In the genomic region with DNA sequence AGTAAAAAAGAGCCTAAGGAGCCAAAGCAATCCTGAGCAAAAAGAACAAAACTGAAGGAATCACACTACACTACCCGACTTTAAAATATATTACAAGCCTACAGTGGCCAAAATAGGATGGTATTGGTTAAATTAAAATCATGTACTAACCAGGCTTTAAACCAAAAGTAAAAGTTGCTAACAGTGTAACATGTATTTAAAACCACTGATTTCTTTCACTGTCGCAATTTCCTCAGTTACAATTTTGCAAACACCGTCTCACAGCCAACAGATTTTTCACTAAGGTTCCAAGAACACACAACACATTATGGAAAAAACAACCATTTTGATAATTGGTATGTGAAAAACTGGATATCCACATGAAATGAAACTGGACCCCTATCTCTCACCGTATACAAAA, we compare ENCODE assay signal across 25 cellular contexts.
DNase-seq lines count a peak whose midpoint lies in the region; ATAC-seq and TF ChIP-seq lines count a peak whose summit lies in the region.
"Had no signal": no experiment of that assay in that cellular context is flagged by ENCODE, and none has a peak within 500 bp of the region (broad histone marks: within the 10 kb centered on the region; RNA-seq: fewer than 3 reads in every experiment).

No MANE protein-coding gene starts in this region.

- peak overlapping the region in 1 of 2 donors; percentile 60 for H3K27ac ChIP-seq in left lung
- H3K27ac ChIP-seq: adrenal gland, breast epithelium, epithelial cell of prostate, Peyer's patch, SJSA1 had no signal

- H3K9me3 ChIP-seq in left lung, result peaks cover 0 to 3% of the 10 kb centered on the region in 2 donors
- H3K9me3 ChIP-seq: Peyer's patch, SJSA1 had no signal

- peaks cover 11 to 22% of the 10 kb centered on the region in 2 donors for H3K9me3 Mint-ChIP-seq in stimulated activated naive CD8-positive, alpha-beta T cell treated with anti-CD3 and anti-CD28 coated beads, Interleukin-15, amount 100 ng/mL, for 72 hours
- peaks cover 11 to 14% (median 13%) of the 10 kb centered on the region in 3 donors for H3K9me3 Mint-ChIP-seq in T-cell
- no peaks in the 10 kb centered on the region for H3K9me3 Mint-ChIP-seq in effector memory CD8-positive, alpha-beta T cell

- peak overlapping the region; percentile 5 to 17 for H3K4me3 Mint-ChIP-seq in stimulated activated naive CD8-positive, alpha-beta T cell treated with anti-CD3 and anti-CD28 coated beads, Interleukin-15, amount 100 ng/mL, for 72 hours
- H3K4me3 Mint-ChIP-seq in T-cell, result peak overlapping the region in 2 of 3 donors; percentile 24 to 25
- H3K4me3 Mint-ChIP-seq in effector memory CD8-positive, alpha-beta T cell, result peak overlapping the region; percentile 40 to 66
- H3K4me3 Mint-ChIP-seq: activated B cell treated with CpG ODN at 0.5 μM for 24 hours; activated T-cell treated with anti-CD3 and anti-CD28 coated beads, Interleukin-2, amount 50 U/mL, for 4 hours; CD4-positive, CD25-positive, alpha-beta regulatory T cell had no signal

- CTCF ChIA-PET in T-cell (lab: Charles Lee), result no interaction called here

- POLR2A ChIA-PET in T-cell (lab: Charles Lee), result no interaction called here

- peaks cover 30% of the 10 kb centered on the region for H3K36me3 Mint-ChIP-seq in T-cell
- H3K36me3 Mint-ChIP-seq in effector memory CD8-positive, alpha-beta T cell (ENCODE audit: insufficient read depth), result peaks cover 5% of the 10 kb centered on the region

- H3K36me3 ChIP-seq in left lung, result no peaks in the 10 kb centered on the region
- H3K36me3 ChIP-seq: adrenal gland, breast epithelium, Peyer's patch, SJSA1 had no signal

- TF ChIP-seq CTCF in left lung (IDR thresholded peaks at IDR 0.05), result no peak

- intact Hi-C loops in left cardiac atrium (cut with DNase I) (no loop called here), left lung (cut with DNase I) (no loop called here)

- no peak for ATAC-seq in stimulated activated naive CD8-positive, alpha-beta T cell treated with anti-CD3 and anti-CD28 coated beads, Interleukin-15, amount 100 ng/mL, for 72 hours
- no peak for ATAC-seq in stimulated activated naive CD8-positive, alpha-beta T cell treated with anti-CD3 and anti-CD28 coated beads, Interleukin-15, Interleukin-2, amounts not matched to agents 100 U/mL and 50 U/mL, for 24 hours
- ATAC-seq in T-cell (replicated peaks in 1 of 4) (no peak), left cardiac atrium (no peak), HG02763 (IDR thresholded peaks at IDR 0.05; ENCODE audit: unreplicated experiment) (no peak), left lung (no peak)
- peak; percentile 58 for ATAC-seq in effector memory CD8-positive, alpha-beta T cell (replicated peaks)
- ATAC-seq: activated T-cell treated with anti-CD3 and anti-CD28 coated beads, Interleukin-2, amount 50 U/mL, for 4 hours; right cardiac atrium had no signal

- H3K27me3 ChIP-seq in left lung, result no peaks in the 10 kb centered on the region
- H3K27me3 ChIP-seq: adrenal gland, breast epithelium, Peyer's patch, SJSA1 had no signal

- H3K27me3 Mint-ChIP-seq in stimulated activated naive CD8-positive, alpha-beta T cell treated with anti-CD3 and anti-CD28 coated beads, Interleukin-15, amount 100 ng/mL, for 72 hours, result no peaks in the 10 kb centered on the region
- H3K27me3 Mint-ChIP-seq in T-cell, result no peaks in the 10 kb centered on the region
- no peaks in the 10 kb centered on the region for H3K27me3 Mint-ChIP-seq in effector memory CD8-positive, alpha-beta T cell
- H3K27me3 Mint-ChIP-seq: activated B cell treated with CpG ODN at 0.5 μM for 24 hours; CD4-positive, CD25-positive, alpha-beta regulatory T cell had no signal

- no peak overlapping the region for H3K27ac Mint-ChIP-seq in stimulated activated naive CD8-positive, alpha-beta T cell treated with anti-CD3 and anti-CD28 coated beads, Interleukin-15, amount 100 ng/mL, for 72 hours
- H3K27ac Mint-ChIP-seq in T-cell, result peak overlapping the region; percentile 4 to 6
- H3K27ac Mint-ChIP-seq in effector memory CD8-positive, alpha-beta T cell, result peak overlapping the region in 1 of 2 donors; percentile 57
- H3K27ac Mint-ChIP-seq: activated B cell treated with CpG ODN at 0.5 μM for 24 hours; CD4-positive, CD25-positive, alpha-beta regulatory T cell had no signal

- no peak for DNase-seq in stimulated activated naive CD8-positive, alpha-beta T cell treated with anti-CD3 and anti-CD28 coated beads, Interleukin-15, amount 100 ng/mL, for 72 hours
- no peak for DNase-seq in stimulated activated naive CD8-positive, alpha-beta T cell treated with anti-CD3 and anti-CD28 coated beads, Interleukin-15, Interleukin-2, amounts not matched to agents 100 U/mL and 50 U/mL, for 24 hours
- no peak for DNase-seq in T-cell
- DNase-seq in effector memory CD8-positive, alpha-beta T cell, result no peak
- no peak for DNase-seq in left cardiac atrium
- no peak for DNase-seq in OCI-M1 (lab: John Stamatoyannopoulos, UW)
- DNase-seq in left lung, result no peak
- DNase-seq: activated B cell treated with CpG ODN at 0.5 μM for 24 hours; activated CD4-positive, alpha-beta T cell treated with anti-CD3 and anti-CD28 coated beads, Interleukin-2, amount 50 U/mL, for 48 hours; activated T-cell treated with anti-CD3 and anti-CD28 coated beads, Interleukin-2, amount 50 U/mL, for 4 hours; adrenal gland; foreskin melanocyte; hippocampal formation; islet precursor cell; mammary epithelial cell; MM.1S; NCI-H187 treated with DMSO at 0.1 percent for 48 hours; Peyer's patch; right cardiac atrium; substantia nigra had no signal

- no peak overlapping the region for H3K4me3 ChIP-seq in left lung
- H3K4me3 ChIP-seq: adrenal gland, breast epithelium, Peyer's patch, SJSA1 had no signal

- H3K4me1 Mint-ChIP-seq in stimulated activated naive CD8-positive, alpha-beta T cell treated with anti-CD3 and anti-CD28 coated beads, Interleukin-15, amount 100 ng/mL, for 72 hours, result peaks cover 62% of the 10 kb centered on the region
- H3K4me1 Mint-ChIP-seq in T-cell, result peaks cover 49 to 63% (median 54%) of the 10 kb centered on the region in 3 donors
- peaks cover 38 to 59% of the 10 kb centered on the region in 2 donors for H3K4me1 Mint-ChIP-seq in effector memory CD8-positive, alpha-beta T cell (ENCODE audit: low read depth in 2 of 2)

- H3K4me1 ChIP-seq in left lung, result peaks cover 0 to 23% of the 10 kb centered on the region in 2 donors
- H3K4me1 ChIP-seq: adrenal gland, breast epithelium, Peyer's patch had no signal

Comparison
In these comparisons a context has a peak if more than half of its experiments do, and no peak if none do; other contexts are left out.
1. H3K27ac Mint-ChIP-seq: peak in T-cell (2 of 2); none in stimulated activated naive CD8-positive, alpha-beta T cell treated with anti-CD3 and anti-CD28 coated beads, Interleukin-15, amount 100 ng/mL, for 72 hours (0 of 2).
2. Peak in every context shown above with its lines, with median percentiles within 50 percentile points of each other: H3K4me3 Mint-ChIP-seq.